In the genomic region with DNA sequence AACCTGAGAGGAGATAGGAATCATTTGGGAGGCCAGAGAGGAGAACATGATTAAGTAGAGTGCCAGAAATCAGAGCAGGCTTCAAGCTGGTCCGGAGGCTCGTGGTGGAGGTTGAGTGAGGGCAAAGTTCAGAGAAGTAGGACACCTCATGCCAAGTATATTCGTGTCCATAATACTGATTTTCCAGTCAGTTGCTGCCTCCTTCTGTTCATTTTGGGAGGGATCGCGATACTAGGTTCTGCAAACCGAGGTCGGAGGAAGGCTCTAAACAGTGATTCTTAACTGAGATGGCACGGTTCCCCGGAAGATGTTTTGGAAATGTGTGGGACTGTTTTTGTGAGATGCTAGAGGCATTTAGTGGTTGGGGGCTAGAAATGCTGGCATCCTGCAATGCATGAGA, we compare ENCODE assay signal across 8 cellular contexts. TPM values are rescaled to one million over a fixed set of nuclear protein-coding genes. Genes with fewer than 3 reads are reported as not detected.
A peak's percentile ranks its signal among the peaks of the same experiment; 100 is the strongest.
DNase-seq lines count a peak whose midpoint lies in the region; ATAC-seq and TF ChIP-seq lines count a peak whose summit lies in the region.

No MANE protein-coding gene starts in this region.

- intact Hi-C loops in gastrocnemius medialis (cut with DNase I; ENCODE audit: low total_unique reads) = loop anchor here (1.0 to 10.0 kb wide), 2 partner anchors 93 to 194 kb away; no protein-coding TSS in a partner anchor

- H3K27me3 ChIP-seq in tibial nerve = peaks cover 0 to 4% of the 10 kb centered on the region in 2 donors
- H3K27me3 ChIP-seq in gastrocnemius medialis = no peaks in the 10 kb centered on the region

- in situ Hi-C loops in gastrocnemius medialis (cut with MboI; ENCODE audit: low sequenced_read_pairs in 4 of 4) = loop anchor here in 1 of 4 donors (10.0 kb wide), 1 partner anchor 86 kb away; no protein-coding TSS in a partner anchor

- WGBS in tibial nerve, 2 donors = 16 to 26% methylated on average over 9 of the region's 9 CpGs

- H3K27ac ChIP-seq in tibial nerve (no peak overlapping the region), gastrocnemius medialis (no peak overlapping the region)

- H3K4me3 ChIP-seq in tibial nerve (no peak overlapping the region), gastrocnemius medialis (no peak overlapping the region)

- no peak for TF ChIP-seq POLR2A in tibial nerve (IDR thresholded peaks at IDR 0.05)
- no peak for TF ChIP-seq POLR2A in gastrocnemius medialis (IDR thresholded peaks at IDR 0.05)

- peak; percentile 1 for DNase-seq in NCI-H748 treated with DMSO at 0.1 percent for 48 hours (lab: John Stamatoyannopoulos, UW)
- no peak for DNase-seq in NCI-H748 (lab: John Stamatoyannopoulos, UW; ENCODE audit: unreplicated experiment)
- peak; percentile 7 for DNase-seq in NCI-H2107 (lab: John Stamatoyannopoulos, UW)
- DNase-seq in activated naive CD4-positive, alpha-beta T cell treated with anti-CD3 and anti-CD28 coated beads, Interleukin-2, amount 50 U/mL, for 16 hours = peak; percentile 27
- peak; percentile 32 for DNase-seq in inferior parietal cortex (ENCODE audit: extremely low spot score)
- DNase-seq in tibial nerve (ENCODE audit: low spot score in 2 of 2) = peak in 1 of 2 donors; percentile 10
- DNase-seq in gastrocnemius medialis = no peak

- no peak for TF ChIP-seq EP300 in tibial nerve (IDR thresholded peaks at IDR 0.05)

- H3K36me3 ChIP-seq in tibial nerve = no peaks in the 10 kb centered on the region
- no peaks in the 10 kb centered on the region for H3K36me3 ChIP-seq in gastrocnemius medialis

- no peaks in the 10 kb centered on the region for H3K4me1 ChIP-seq in tibial nerve
- no peaks in the 10 kb centered on the region for H3K4me1 ChIP-seq in gastrocnemius medialis

- H3K9me3 ChIP-seq in tibial nerve (no peaks in the 10 kb centered on the region), gastrocnemius medialis (no peaks in the 10 kb centered on the region)

- ATAC-seq in GM18520 (IDR thresholded peaks at IDR 0.05; ENCODE audit: unreplicated experiment) (no peak), gastrocnemius medialis (no peak)

- peak in 4 of 5 experiments; percentile 8 to 51 (median 31) for TF ChIP-seq CTCF in tibial nerve (IDR thresholded peaks at IDR 0.05)
- peak in 1 of 5 experiments; percentile 16 for TF ChIP-seq CTCF in gastrocnemius medialis (IDR thresholded peaks at IDR 0.05 in 4 of 5, conservative IDR thresholded peaks at IDR 0.05 in 1 of 5)

RNA-seq across cellular contexts. Expression of gene CD3E, which starts 13.6 kb away (rescaled TPM):
- 1 to 10 TPM in 1 of 4 donors, under 1 TPM in 2, not detected in 1; 0.78 to 3.6 (median 0.90) TPM for total RNA-seq in tibial nerve
- total RNA-seq in gastrocnemius medialis = under 1 TPM in 2 of 4 donors, not detected in 2; 0.42 to 0.51 TPM

RNA-seq across cellular contexts. Expression of gene MPZL2, which starts 26.8 kb away (rescaled TPM):
- 10 to 100 TPM in 3 of 4 donors, 1 to 10 TPM in 1; 6.7 to 53.7 (median 27.0) TPM for total RNA-seq in tibial nerve
- total RNA-seq in gastrocnemius medialis = 1 to 10 TPM; 1.2 to 7.9 (median 3.4) TPM

RNA-seq across cellular contexts. Expression of gene MPZL3, which starts 38.8 kb away (rescaled TPM):
- total RNA-seq in tibial nerve (1 to 10 TPM in 3 of 4 donors, under 1 TPM in 1; 0.87 to 3.1 (median 1.9) TPM), gastrocnemius medialis (1 to 10 TPM in 1 of 4 donors, under 1 TPM in 3; 0.10 to 2.1 (median 0.19) TPM)

RNA-seq across cellular contexts. Expression of gene CD3D, which starts 51.6 kb away (rescaled TPM):
- total RNA-seq in tibial nerve (1 to 10 TPM in 1 of 4 donors, not detected in 3; 1.1 TPM), gastrocnemius medialis (1 to 10 TPM in 1 of 4 donors, under 1 TPM in 2, not detected in 1; 0.35 to 3.0 (median 0.46) TPM)

RNA-seq across cellular contexts. Expression of gene CD3G, which starts 53.2 kb away (rescaled TPM):
- 1 to 10 TPM in 2 of 4 donors, under 1 TPM in 1, not detected in 1; 0.44 to 1.5 (median 1.4) TPM for total RNA-seq in tibial nerve
- under 1 TPM in 2 of 4 donors, not detected in 2; 0.33 to 0.51 TPM for total RNA-seq in gastrocnemius medialis

Comparison
In these comparisons a context has a peak if more than half of its experiments do, and no peak if none do; other contexts are left out.
1. DNase-seq: peak in NCI-H748 treated with DMSO at 0.1 percent for 48 hours (single experiment), NCI-H2107 (single experiment), activated naive CD4-positive, alpha-beta T cell treated with anti-CD3 and anti-CD28 coated beads, Interleukin-2, amount 50 U/mL, for 16 hours (single experiment) and inferior parietal cortex (single experiment); none in NCI-H748 (single experiment) and gastrocnemius medialis (0 of 2).